Comparison of ENCODE assay signal across 10 cellular contexts in genomic region chr2:142892715-142893114, GRCh38. TPM values are rescaled to one million over a fixed set of nuclear protein-coding genes. Genes with fewer than 3 reads are reported as not detected.
DNase-seq lines count a peak whose midpoint lies in the region; ATAC-seq lines count a peak whose summit lies in the region.
"Had no signal": no experiment of that assay in that cellular context is flagged by ENCODE, and none has a peak within 500 bp of the region (broad histone marks: within the 10 kb centered on the region; RNA-seq: fewer than 3 reads in every experiment).

No MANE protein-coding gene starts in this region.

- H3K4me3 ChIP-seq in naive thymus-derived CD4-positive, alpha-beta T cell (ENCODE audit: low read length): no peak overlapping the region
- H3K4me3 ChIP-seq: GM23338 had no signal

- intact Hi-C loops in naive thymus-derived CD4-positive, alpha-beta T cell (cut with micrococcal nuclease): no loop called here

- no peak overlapping the region for H3K27ac Mint-ChIP-seq in naive thymus-derived CD4-positive, alpha-beta T cell
- H3K27ac Mint-ChIP-seq: activated CD8-positive, alpha-beta memory T cell treated with anti-CD3 and anti-CD28 coated beads, Interleukin-2, amount 10 ng/mL, durations not matched to agents 7 days and 5 days; GM23338 had no signal

- peaks cover 0 to 4% (median 0%) of the 10 kb centered on the region in 11 donors for H3K9me3 Mint-ChIP-seq in naive thymus-derived CD4-positive, alpha-beta T cell
- H3K9me3 Mint-ChIP-seq: GM23338 had no signal

- H3K4me3 Mint-ChIP-seq in naive thymus-derived CD4-positive, alpha-beta T cell: no peak overlapping the region
- H3K4me3 Mint-ChIP-seq: activated CD8-positive, alpha-beta memory T cell treated with anti-CD3 and anti-CD28 coated beads, Interleukin-2, amount 10 ng/mL, durations not matched to agents 7 days and 5 days; GM23338 had no signal

- no peaks in the 10 kb centered on the region for H3K27me3 ChIP-seq in naive thymus-derived CD4-positive, alpha-beta T cell (ENCODE audit: control insufficient read depth in 2 of 2, insufficient read depth in 2 of 2, low read length in 2 of 2)

- POLR2A ChIA-PET in naive thymus-derived CD4-positive, alpha-beta T cell (lab: Charles Lee): no interaction called here

- H3K9me3 ChIP-seq in naive thymus-derived CD4-positive, alpha-beta T cell (ENCODE audit: control insufficient read depth in 2 of 3, low read length in 3 of 3): no peaks in the 10 kb centered on the region

- no peak for DNase-seq in naive thymus-derived CD4-positive, alpha-beta T cell
- DNase-seq in activated CD4-positive, CD25-positive, alpha-beta regulatory T cell (lab: John Stamatoyannopoulos, UW): no peak
- DNase-seq in activated gamma-delta T cell treated with Interleukin-2 at 50 U/mL for 16 hours (no peak), NCI-H2081 treated with DMSO at 0.1 percent for 48 hours (lab: John Stamatoyannopoulos, UW) (no peak)
- DNase-seq: activated CD8-positive, alpha-beta memory T cell treated with anti-CD3 and anti-CD28 coated beads, Interleukin-2, amount 10 ng/mL, durations not matched to agents 7 days and 5 days; NCI-H82 had no signal

- no peaks in the 10 kb centered on the region for H3K4me1 Mint-ChIP-seq in naive thymus-derived CD4-positive, alpha-beta T cell
- H3K4me1 Mint-ChIP-seq: activated CD8-positive, alpha-beta memory T cell treated with anti-CD3 and anti-CD28 coated beads, Interleukin-2, amount 10 ng/mL, durations not matched to agents 7 days and 5 days had no signal

- CTCF ChIA-PET in naive thymus-derived CD4-positive, alpha-beta T cell (lab: Charles Lee): no interaction called here

- H3K36me3 Mint-ChIP-seq in naive thymus-derived CD4-positive, alpha-beta T cell: no peaks in the 10 kb centered on the region
- H3K36me3 Mint-ChIP-seq: activated CD8-positive, alpha-beta memory T cell treated with anti-CD3 and anti-CD28 coated beads, Interleukin-2, amount 10 ng/mL, durations not matched to agents 7 days and 5 days had no signal

- ATAC-seq in GM18907 (IDR thresholded peaks at IDR 0.05; ENCODE audit: unreplicated experiment) (peak; percentile 99), GM21619 (IDR thresholded peaks at IDR 0.05; ENCODE audit: unreplicated experiment) (peak; percentile 99), HG03135 (IDR thresholded peaks at IDR 0.05; ENCODE audit: unreplicated experiment) (peak; percentile 99)
- ATAC-seq in naive thymus-derived CD4-positive, alpha-beta T cell: peak; percentile 10
- ATAC-seq: activated CD8-positive, alpha-beta memory T cell treated with anti-CD3 and anti-CD28 coated beads, Interleukin-2, amount 10 ng/mL, durations not matched to agents 7 days and 5 days; GM23338 had no signal

- H3K27ac ChIP-seq in naive thymus-derived CD4-positive, alpha-beta T cell (ENCODE audit: low read depth, low read length): no peak overlapping the region

- peaks cover 0 to 4% (median 0%) of the 10 kb centered on the region in 5 donors for H3K27me3 Mint-ChIP-seq in naive thymus-derived CD4-positive, alpha-beta T cell

- H3K4me1 ChIP-seq in naive thymus-derived CD4-positive, alpha-beta T cell (ENCODE audit: control insufficient read depth in 2 of 2, insufficient read depth in 2 of 2, low read length in 2 of 2): no peaks in the 10 kb centered on the region

- no peaks in the 10 kb centered on the region for H3K36me3 ChIP-seq in naive thymus-derived CD4-positive, alpha-beta T cell (ENCODE audit: control insufficient read depth in 2 of 3, insufficient read depth in 3 of 3, low read length in 3 of 3)

RNA-seq across cellular contexts. Expression of gene KYNU, which starts 15.3 kb away (rescaled TPM):
- total RNA-seq in naive thymus-derived CD4-positive, alpha-beta T cell: 10 to 100 TPM in 1 of 5 experiments, 1 to 10 TPM in 2, under 1 TPM in 1, not detected in 1; 0.94 to 23.4 (median 2.1) TPM
- under 1 TPM in 1 of 2 donors, not detected in 1; 0.13 TPM for polyA plus RNA-seq in naive thymus-derived CD4-positive, alpha-beta T cell
- total RNA-seq: activated CD8-positive, alpha-beta memory T cell treated with anti-CD3 and anti-CD28 coated beads, Interleukin-2, amount 10 ng/mL, durations not matched to agents 7 days and 5 days had no signal

Comparison
In these comparisons a context has a peak if more than half of its experiments do, and no peak if none do; other contexts are left out.
1. ATAC-seq: peak in every context shown above with its lines; median percentile 99 in GM18907; 99 in GM21619; 99 in HG03135; 10 in naive thymus-derived CD4-positive, alpha-beta T cell.